3 cellular contexts compared by ENCODE assay signal in genomic region chr2:61096438-61096837, GRCh38.
TF ChIP-seq lines count a peak whose summit lies in the region.

No MANE protein-coding gene starts in this region.

TF ChIP-seq in HepG2, 621 proteins besides CTCF, POLR2A, EP300 and RAD21:
- TF ChIP-seq KIAA2018 (CRISPR knock-in tag; IDR thresholded peaks at IDR 0.05; ENCODE audit: borderline replicate concordance) (no peak), ZNF496 (CRISPR knock-in tag; IDR thresholded peaks at IDR 0.05; ENCODE audit: insufficient replicate concordance) (no peak), NR3C1 (CRISPR knock-in tag; IDR thresholded peaks at IDR 0.05) (no peak), NFYB (CRISPR knock-in tag; IDR thresholded peaks at IDR 0.05) (no peak), GFI1 (CRISPR knock-in tag; IDR thresholded peaks at IDR 0.05; ENCODE audit: borderline replicate concordance) (no peak), FOXO1 (CRISPR knock-in tag; IDR thresholded peaks at IDR 0.05) (no peak), ZNF121 (CRISPR knock-in tag; IDR thresholded peaks at IDR 0.05) (peak; percentile 89), BRCA1 (CRISPR knock-in tag; IDR thresholded peaks at IDR 0.05) (no peak)
TF ChIP-seq in HepG2: peak in this region for 1.

TF ChIP-seq in WTC11, 78 proteins besides CTCF, POLR2A, EP300 and RAD21:
- TF ChIP-seq ZNF121 (CRISPR knock-in tag; IDR thresholded peaks at IDR 0.05) (peak; percentile 74), ZMAT4 (CRISPR knock-in tag; IDR thresholded peaks at IDR 0.05) (no peak)

TF ChIP-seq in H1, 55 proteins besides CTCF, POLR2A, EP300 and RAD21:
- TF ChIP-seq RNF2 (IDR thresholded peaks at IDR 0.05; ENCODE audit: borderline replicate concordance, low read depth, low read length, missing control alignments, poor library complexity, severe bottlenecking) = no peak
- TF ChIP-seq EGR1 (IDR thresholded peaks at IDR 0.05; ENCODE audit: borderline replicate concordance, low read depth, low read length) = no peak
- no peak for TF ChIP-seq CREB1 (IDR thresholded peaks at IDR 0.05)
- no peak for TF ChIP-seq SP4 (IDR thresholded peaks at IDR 0.05; ENCODE audit: low read length)
- TF ChIP-seq CBX8 (IDR thresholded peaks at IDR 0.05; ENCODE audit: borderline replicate concordance, low read depth, low read length) = no peak
- no peak for TF ChIP-seq SUZ12 (IDR thresholded peaks at IDR 0.05; ENCODE audit: low read length)
- TF ChIP-seq SAP30 (IDR thresholded peaks at IDR 0.05; ENCODE audit: insufficient read depth, insufficient replicate concordance, low read length) = no peak
- no peak for TF ChIP-seq CTBP2 (IDR thresholded peaks at IDR 0.05; ENCODE audit: borderline replicate concordance, insufficient read depth, insufficient read length, low read length)
- no peak for TF ChIP-seq TCF12 (IDR thresholded peaks at IDR 0.05; ENCODE audit: low read depth, low read length)
- no peak for TF ChIP-seq JUND (IDR thresholded peaks at IDR 0.05; ENCODE audit: low read length)
- no peak for TF ChIP-seq SIRT6 (IDR thresholded peaks at IDR 0.05; ENCODE audit: low read length)
- TF ChIP-seq PHF8 (conservative IDR thresholded peaks at IDR 0.05; ENCODE audit: low read depth, low read length) = no peak
- no peak for TF ChIP-seq RFX5 (IDR thresholded peaks at IDR 0.05; ENCODE audit: borderline replicate concordance, low read depth, low read length)
- no peak for TF ChIP-seq SP1 (IDR thresholded peaks at IDR 0.05; ENCODE audit: low read depth, low read length)
- TF ChIP-seq CEBPB (IDR thresholded peaks at IDR 0.05; ENCODE audit: low read depth, low read length) = no peak
- no peak for TF ChIP-seq MAX (IDR thresholded peaks at IDR 0.05)
- TF ChIP-seq HDAC2 (IDR thresholded peaks at IDR 0.05; ENCODE audit: borderline replicate concordance in 1 of 2, low read depth in 2 of 2, low read length in 2 of 2) = no peak
- no peak for TF ChIP-seq CHD2 (IDR thresholded peaks at IDR 0.05; ENCODE audit: low read length)
- TF ChIP-seq FOSL1 (IDR thresholded peaks at IDR 0.05; ENCODE audit: insufficient read depth, low read depth, low read length) = no peak
TF ChIP-seq in H1: peak in this region for 0.
